In the genomic region with DNA sequence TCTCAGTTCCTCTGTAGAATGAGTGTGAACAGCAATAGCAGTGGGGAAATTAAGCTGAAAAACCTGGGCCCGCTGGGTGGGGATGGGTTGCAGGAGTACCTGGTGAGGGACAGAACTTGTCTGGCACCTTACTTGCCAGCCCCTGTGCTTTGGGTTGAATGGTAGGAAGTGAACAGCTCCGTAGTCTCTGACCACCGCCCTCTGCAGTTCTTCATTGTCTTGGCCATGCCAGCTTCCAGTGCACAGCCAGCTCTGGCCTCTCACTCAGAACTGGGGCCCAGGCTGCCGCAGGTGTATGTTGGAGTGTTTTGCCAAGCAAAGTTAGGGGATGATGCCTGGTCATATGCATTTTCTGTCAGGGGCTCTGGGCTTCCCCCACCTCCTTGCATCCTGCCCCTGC, we compare ENCODE assay signal across 1 cellular context.
TF ChIP-seq lines count a peak whose summit lies in the region.

No MANE protein-coding gene starts in this region.

TF ChIP-seq in GM12891, 5 proteins besides CTCF, POLR2A, EP300 and RAD21:
- TF ChIP-seq SPI1 (IDR thresholded peaks at IDR 0.05; ENCODE audit: low read depth, low read length) (peak; percentile 33; the same call in 1 of the 2 replicates), PAX5 (IDR thresholded peaks at IDR 0.05; ENCODE audit: insufficient read depth, low read length, severe bottlenecking) (no peak), POU2F2 (IDR thresholded peaks at IDR 0.05; ENCODE audit: low read depth, low read length) (no peak), POLR2AphosphoS5 (IDR thresholded peaks at IDR 0.05; ENCODE audit: low read depth, low read length) (no peak), TAF1 (IDR thresholded peaks at IDR 0.05; ENCODE audit: low read depth, low read length) (no peak)
TF ChIP-seq in GM12891: peak in this region for 1.
